24 cellular contexts compared by ENCODE assay signal in the genomic region with DNA sequence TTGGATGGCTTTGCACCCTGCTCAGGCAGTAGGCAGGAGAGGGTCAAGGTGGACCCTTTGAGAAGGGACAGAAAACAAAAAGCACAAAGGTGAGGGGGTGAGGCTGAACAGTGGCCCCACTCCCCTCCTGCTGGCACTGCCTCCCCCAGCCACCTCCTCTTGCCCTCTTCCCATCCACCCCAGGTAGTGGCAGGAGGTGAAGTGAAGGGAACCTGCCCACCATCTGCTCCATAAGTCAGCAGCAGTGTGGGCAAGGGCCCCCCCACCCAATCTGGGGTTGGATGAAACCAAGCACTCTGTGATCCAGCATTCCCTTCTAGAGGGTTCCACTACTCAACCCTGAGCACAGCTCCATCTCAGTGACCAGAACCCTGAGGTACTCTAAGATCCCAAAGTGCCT. TPM values are rescaled to one million over a fixed set of nuclear protein-coding genes. Genes with fewer than 3 reads are reported as not detected.
"Had no signal": no experiment of that assay in that cellular context is flagged by ENCODE, and none has a peak within 500 bp of the region (broad histone marks: within the 10 kb centered on the region; RNA-seq: fewer than 3 reads in every experiment).

No MANE protein-coding gene starts in this region.

- H3K27me3 ChIP-seq: MG63, Peyer's patch had no signal

- H3K9me3 ChIP-seq: MG63, Peyer's patch had no signal

- H3K27ac Mint-ChIP-seq: activated CD4-positive, alpha-beta T cell treated with anti-CD3 and anti-CD28 coated beads, Interleukin-2, amount 10 ng/mL, durations not matched to agents 24 days and 14 days; activated CD8-positive, alpha-beta memory T cell treated with anti-CD3 and anti-CD28 coated beads, Interleukin-2, amount 10 ng/mL, durations not matched to agents 7 days and 5 days; activated naive CD8-positive, alpha-beta T cell treated with anti-CD3 and anti-CD28 coated beads for 36 hours; activated T-cell treated with anti-CD3 and anti-CD28 coated beads, Interleukin-2, amount 50 U/mL, for 24 hours; activated T-helper 1 cell treated with anti-CD3 and anti-CD28 coated beads, Interleukin-12 subunit alpha, Interleukin-12 subunit beta, Interleukin-2, Interleukin-4 antibody, amounts not matched to agents 30 ng/mL and 10 ng/mL and 1 ng/mL, durations not matched to agents 14 hours and 24 hours and 36 hours; T-helper 1 cell treated with Interleukin-12 subunit alpha and Interleukin-12 subunit beta and Interleukin-4 antibody, amounts not matched to agents 30 μg/mL and 1 μg/mL, for 36 hours had no signal

- ATAC-seq: activated CD8-positive, alpha-beta memory T cell treated with anti-CD3 and anti-CD28 coated beads, Interleukin-2, amount 10 ng/mL, durations not matched to agents 7 days and 5 days had no signal

- DNase-seq: activated CD4-positive, alpha-beta T cell treated with anti-CD3 and anti-CD28 coated beads, Interleukin-2, amount 10 ng/mL, durations not matched to agents 24 days and 14 days; activated CD4-positive, alpha-beta T cell treated with anti-CD3 and anti-CD28 coated beads, Interleukin-2, amount 50 U/mL, for 48 hours; activated CD4-positive, CD25-positive, alpha-beta regulatory T cell treated with anti-CD3 and anti-CD28 coated beads, Interleukin-2, amount 50 U/mL, for 72 hours; activated CD8-positive, alpha-beta memory T cell treated with anti-CD3 and anti-CD28 coated beads, Interleukin-2, amount 10 ng/mL, durations not matched to agents 7 days and 5 days; activated effector memory CD4-positive, alpha-beta T cell treated with anti-CD3 and anti-CD28 coated beads, Interleukin-2, amount 50 U/mL, for 16 hours; activated naive CD4-positive, alpha-beta T cell treated with Interleukin-2 at 50 U/mL for 16 hours; activated naive CD8-positive, alpha-beta T cell treated with anti-CD3 and anti-CD28 coated beads for 36 hours; activated T-cell treated with anti-CD3 and anti-CD28 coated beads, Interleukin-2, amount 50 U/mL, for 24 hours; brain microvascular endothelial cell; MG63; MV-4-11; NCI-H1092 treated with DMSO at 0.1 percent for 48 hours; NCI-H1417 treated with DMSO at 0.1 percent for 48 hours; NCI-H1694 treated with DMSO at 0.1 percent for 48 hours; NCI-H2081; NCI-H510A treated with DMSO at 0.1 percent for 48 hours; SHP77 had no signal

- H3K27ac ChIP-seq: brain microvascular endothelial cell, cardiac muscle cell, RWPE1 had no signal

- H3K4me3 ChIP-seq: cardiac muscle cell, MG63, Peyer's patch had no signal

- H3K36me3 Mint-ChIP-seq: activated CD8-positive, alpha-beta memory T cell treated with anti-CD3 and anti-CD28 coated beads, Interleukin-2, amount 10 ng/mL, durations not matched to agents 7 days and 5 days; activated naive CD8-positive, alpha-beta T cell treated with anti-CD3 and anti-CD28 coated beads for 36 hours had no signal

- H3K36me3 ChIP-seq: brain microvascular endothelial cell, cardiac muscle cell, MG63, Peyer's patch had no signal

- H3K4me3 Mint-ChIP-seq: activated CD4-positive, alpha-beta T cell treated with anti-CD3 and anti-CD28 coated beads, Interleukin-2, amount 10 ng/mL, durations not matched to agents 24 days and 14 days; activated CD8-positive, alpha-beta memory T cell treated with anti-CD3 and anti-CD28 coated beads, Interleukin-2, amount 10 ng/mL, durations not matched to agents 7 days and 5 days; activated naive CD8-positive, alpha-beta T cell treated with anti-CD3 and anti-CD28 coated beads for 36 hours; activated T-cell treated with anti-CD3 and anti-CD28 coated beads, Interleukin-2, amount 50 U/mL, for 24 hours; activated T-helper 1 cell treated with anti-CD3 and anti-CD28 coated beads, Interleukin-12 subunit alpha, Interleukin-12 subunit beta, Interleukin-2, Interleukin-4 antibody, amounts not matched to agents 30 ng/mL and 10 ng/mL and 1 ng/mL, durations not matched to agents 14 hours and 24 hours and 36 hours; T-helper 1 cell treated with Interleukin-12 subunit alpha and Interleukin-12 subunit beta and Interleukin-4 antibody, amounts not matched to agents 30 μg/mL and 1 μg/mL, for 36 hours had no signal

- H3K9me3 Mint-ChIP-seq: activated CD4-positive, alpha-beta T cell treated with anti-CD3 and anti-CD28 coated beads, Interleukin-2, amount 10 ng/mL, durations not matched to agents 24 days and 14 days; activated naive CD8-positive, alpha-beta T cell treated with anti-CD3 and anti-CD28 coated beads for 36 hours; activated T-cell treated with anti-CD3 and anti-CD28 coated beads, Interleukin-2, amount 50 U/mL, for 24 hours; activated T-helper 1 cell treated with anti-CD3 and anti-CD28 coated beads, Interleukin-12 subunit alpha, Interleukin-12 subunit beta, Interleukin-2, Interleukin-4 antibody, amounts not matched to agents 30 ng/mL and 10 ng/mL and 1 ng/mL, durations not matched to agents 14 hours and 24 hours and 36 hours; T-helper 1 cell treated with Interleukin-12 subunit alpha and Interleukin-12 subunit beta and Interleukin-4 antibody, amounts not matched to agents 30 μg/mL and 1 μg/mL, for 36 hours had no signal

RNA-seq across cellular contexts. Expression of gene SLC22A7, which starts 26.1 kb away (rescaled TPM):
- total RNA-seq: activated CD4-positive, alpha-beta T cell treated with anti-CD3 and anti-CD28 coated beads, Interleukin-2, amount 10 ng/mL, durations not matched to agents 24 days and 14 days; activated CD8-positive, alpha-beta memory T cell treated with anti-CD3 and anti-CD28 coated beads, Interleukin-2, amount 10 ng/mL, durations not matched to agents 7 days and 5 days; activated naive CD8-positive, alpha-beta T cell treated with anti-CD3 and anti-CD28 coated beads for 36 hours; activated T-helper 1 cell treated with anti-CD3 and anti-CD28 coated beads, Interleukin-12 subunit alpha, Interleukin-12 subunit beta, Interleukin-2, Interleukin-4 antibody, amounts not matched to agents 30 ng/mL and 10 ng/mL and 1 ng/mL, durations not matched to agents 14 hours and 24 hours and 36 hours; cardiac muscle cell; SK-MEL-5 had no signal
- polyA plus RNA-seq: adipose tissue had no signal

RNA-seq across cellular contexts. Expression of gene TTBK1, which starts 28.7 kb away (rescaled TPM):
- total RNA-seq: SK-MEL-5 had no signal

RNA-seq across cellular contexts. Expression of gene CRIP3, which starts 36.7 kb away (rescaled TPM):
- total RNA-seq: activated T-helper 1 cell treated with anti-CD3 and anti-CD28 coated beads, Interleukin-12 subunit alpha, Interleukin-12 subunit beta, Interleukin-2, Interleukin-4 antibody, amounts not matched to agents 30 ng/mL and 10 ng/mL and 1 ng/mL, durations not matched to agents 14 hours and 24 hours and 36 hours; SK-MEL-5 had no signal
